ENCODE assay signal across 1 cellular context in the genomic region with DNA sequence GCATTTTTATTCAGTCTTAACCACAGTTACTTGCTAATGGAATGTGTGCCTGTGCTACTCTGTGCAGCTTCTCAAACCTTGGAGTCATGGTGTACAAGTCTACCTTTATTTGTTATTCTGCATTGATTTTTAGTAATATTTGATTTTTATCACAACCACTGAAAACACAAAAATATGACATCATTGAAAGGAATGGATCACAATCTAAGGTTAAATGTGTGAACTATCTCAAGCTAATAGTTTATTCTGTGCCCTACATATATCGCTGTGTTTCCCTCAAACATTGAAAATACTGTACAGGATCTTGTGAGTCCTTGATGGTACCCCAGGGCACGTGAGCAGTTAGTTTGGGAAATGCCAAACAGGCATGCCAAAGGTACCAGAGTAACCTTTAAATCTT.
A peak's percentile ranks its signal among the peaks of the same experiment; 100 is the strongest.
TF ChIP-seq lines count a peak whose summit lies in the region.

No MANE protein-coding gene starts in this region.

TF ChIP-seq in HepG2, 621 proteins besides CTCF, POLR2A, EP300 and RAD21 (continued from another document):
- TF ChIP-seq, protein P1, sequence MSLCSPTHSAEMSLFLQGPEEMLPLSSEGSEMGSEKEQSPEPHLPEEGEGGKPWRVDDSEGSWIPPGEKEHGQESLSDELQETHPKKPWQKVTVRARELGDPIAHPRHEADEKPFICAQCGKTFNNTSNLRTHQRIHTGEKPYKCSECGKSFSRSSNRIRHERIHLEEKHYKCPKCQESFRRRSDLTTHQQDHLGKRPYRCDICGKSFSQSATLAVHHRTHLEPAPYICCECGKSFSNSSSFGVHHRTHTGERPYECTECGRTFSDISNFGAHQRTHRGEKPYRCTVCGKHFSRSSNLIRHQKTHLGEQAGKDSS (CRISPR knock-in tag; IDR thresholded peaks at IDR 0.05; ENCODE audit: borderline replicate concordance, low read depth), result no peak
- TF ChIP-seq ZNF121 (CRISPR knock-in tag; IDR thresholded peaks at IDR 0.05) (no peak), ATF7 (IDR thresholded peaks at IDR 0.05) (peak; percentile 67), ATF7 (CRISPR knock-in tag; IDR thresholded peaks at IDR 0.05) (no peak)
